21 cellular contexts compared by ENCODE assay signal in genomic region chr14:94054401-94054800, GRCh38. TPM values are rescaled to one million over a fixed set of nuclear protein-coding genes. Genes with fewer than 3 reads are reported as not detected.
DNase-seq lines count a peak whose midpoint lies in the region; ATAC-seq and TF ChIP-seq lines count a peak whose summit lies in the region.
"Had no signal": no experiment of that assay in that cellular context is flagged by ENCODE, and none has a peak within 500 bp of the region (broad histone marks: within the 10 kb centered on the region; RNA-seq: fewer than 3 reads in every experiment).

No MANE protein-coding gene starts in this region.

- H3K27me3 Mint-ChIP-seq in activated CD4-positive, alpha-beta T cell treated with anti-CD3 and anti-CD28 coated beads for 36 hours, result no peaks in the 10 kb centered on the region
- no peaks in the 10 kb centered on the region for H3K27me3 Mint-ChIP-seq in activated CD4-positive, alpha-beta T cell treated with anti-CD3 and anti-CD28 coated beads, Interleukin-2, amount 10 ng/mL, durations not matched to agents 7 days and 5 days
- H3K27me3 Mint-ChIP-seq in stimulated activated naive CD8-positive, alpha-beta T cell treated with anti-CD3 and anti-CD28 coated beads, Interleukin-15, amount 100 ng/mL, for 72 hours, result no peaks in the 10 kb centered on the region
- H3K27me3 Mint-ChIP-seq: memory B cell had no signal

- CTCF ChIA-PET in activated CD4-positive, alpha-beta T cell treated with anti-CD3 and anti-CD28 coated beads for 36 hours (lab: Charles Lee), result interaction anchor here (0.9 to 3.7 kb wide), 3 partner anchors 25 to 128 kb away, joined by 3 to 21 read pairs (median 3); no protein-coding TSS in a partner anchor
- CTCF ChIA-PET in activated CD4-positive, alpha-beta T cell treated with anti-CD3 and anti-CD28 coated beads, Interleukin-2, amount 10 ng/mL, durations not matched to agents 7 days and 5 days (lab: Charles Lee), result interaction anchor here (0.8 to 1.1 kb wide), 3 partner anchors 18 to 82 kb away, joined by 3 to 4 read pairs (median 3); partner anchors contain the start of gene OTUB2

- peaks cover 76% of the 10 kb centered on the region for H3K36me3 Mint-ChIP-seq in activated CD4-positive, alpha-beta T cell treated with anti-CD3 and anti-CD28 coated beads for 36 hours (ENCODE audit: low read depth)
- peaks cover 83% of the 10 kb centered on the region for H3K36me3 Mint-ChIP-seq in activated CD4-positive, alpha-beta T cell treated with anti-CD3 and anti-CD28 coated beads, Interleukin-2, amount 10 ng/mL, durations not matched to agents 7 days and 5 days (ENCODE audit: low read depth)

- H3K27ac Mint-ChIP-seq in activated CD4-positive, alpha-beta T cell treated with anti-CD3 and anti-CD28 coated beads for 36 hours, result peak overlapping the region; percentile 17
- no peak overlapping the region for H3K27ac Mint-ChIP-seq in activated CD4-positive, alpha-beta T cell treated with anti-CD3 and anti-CD28 coated beads, Interleukin-2, amount 10 ng/mL, durations not matched to agents 7 days and 5 days
- peak overlapping the region; percentile 62 to 94 for H3K27ac Mint-ChIP-seq in stimulated activated naive CD8-positive, alpha-beta T cell treated with anti-CD3 and anti-CD28 coated beads, Interleukin-15, amount 100 ng/mL, for 72 hours
- H3K27ac Mint-ChIP-seq: memory B cell had no signal

- no peak overlapping the region for H3K4me3 ChIP-seq in vagina
- H3K4me3 ChIP-seq: HAP-1, ovary, upper lobe of right lung had no signal

- H3K36me3 ChIP-seq in vagina, result peaks cover 5 to 92% of the 10 kb centered on the region in 2 donors
- H3K36me3 ChIP-seq: ovary had no signal

- DNase-seq in activated CD4-positive, alpha-beta T cell treated with anti-CD3 and anti-CD28 coated beads for 36 hours, result no peak
- DNase-seq in activated CD4-positive, alpha-beta T cell treated with anti-CD3 and anti-CD28 coated beads, Interleukin-2, amount 10 ng/mL, durations not matched to agents 7 days and 5 days, result no peak
- DNase-seq in stimulated activated naive CD8-positive, alpha-beta T cell treated with anti-CD3 and anti-CD28 coated beads, Interleukin-15, amount 100 ng/mL, for 72 hours, result no peak
- no peak for DNase-seq in stimulated activated naive CD8-positive, alpha-beta T cell treated with anti-CD3 and anti-CD28 coated beads, Interleukin-15, Interleukin-2, amounts not matched to agents 100 U/mL and 50 U/mL, for 24 hours
- peak; percentile 12 for DNase-seq in ecto neural progenitor cell (ENCODE audit: low spot score)
- DNase-seq in vagina (ENCODE audit: extremely low spot score in 2 of 2), result peak; percentile 34 to 67
- DNase-seq in hepatic stellate cell (ENCODE audit: low spot score), result no peak
- DNase-seq: activated CD4-positive, alpha-beta T cell treated with anti-CD3 and anti-CD28 coated beads for 4 hours; BE2C; glutamatergic neuron; NCI-H1105 treated with DMSO at 0.1 percent for 48 hours; NCI-H2029 treated with DMSO at 0.1 percent for 48 hours; NCI-H226; NCI-H774; upper lobe of right lung had no signal

- POLR2A ChIA-PET in activated CD4-positive, alpha-beta T cell treated with anti-CD3 and anti-CD28 coated beads for 36 hours (lab: Charles Lee), result interaction anchor here (1.2 kb wide), 1 partner anchor 11 kb away, joined by 3 read pairs; no protein-coding TSS in a partner anchor
- POLR2A ChIA-PET in activated CD4-positive, alpha-beta T cell treated with anti-CD3 and anti-CD28 coated beads, Interleukin-2, amount 10 ng/mL, durations not matched to agents 7 days and 5 days (lab: Charles Lee), result no interaction called here

- H3K9me3 ChIP-seq in vagina, result no peaks in the 10 kb centered on the region
- H3K9me3 ChIP-seq: BE2C, HAP-1, ovary, upper lobe of right lung had no signal

- TF ChIP-seq CTCF in vagina (IDR thresholded peaks at IDR 0.05), result no peak

- peaks cover 41% of the 10 kb centered on the region for H3K4me1 Mint-ChIP-seq in activated CD4-positive, alpha-beta T cell treated with anti-CD3 and anti-CD28 coated beads for 36 hours
- peaks cover 67% of the 10 kb centered on the region for H3K4me1 Mint-ChIP-seq in activated CD4-positive, alpha-beta T cell treated with anti-CD3 and anti-CD28 coated beads, Interleukin-2, amount 10 ng/mL, durations not matched to agents 7 days and 5 days
- peaks cover 40% of the 10 kb centered on the region for H3K4me1 Mint-ChIP-seq in stimulated activated naive CD8-positive, alpha-beta T cell treated with anti-CD3 and anti-CD28 coated beads, Interleukin-15, amount 100 ng/mL, for 72 hours

- no peaks in the 10 kb centered on the region for H3K9me3 Mint-ChIP-seq in activated CD4-positive, alpha-beta T cell treated with anti-CD3 and anti-CD28 coated beads for 36 hours (ENCODE audit: low read depth)
- no peaks in the 10 kb centered on the region for H3K9me3 Mint-ChIP-seq in activated CD4-positive, alpha-beta T cell treated with anti-CD3 and anti-CD28 coated beads, Interleukin-2, amount 10 ng/mL, durations not matched to agents 7 days and 5 days
- no peaks in the 10 kb centered on the region for H3K9me3 Mint-ChIP-seq in stimulated activated naive CD8-positive, alpha-beta T cell treated with anti-CD3 and anti-CD28 coated beads, Interleukin-15, amount 100 ng/mL, for 72 hours
- H3K9me3 Mint-ChIP-seq: memory B cell had no signal

- intact Hi-C loops in activated CD4-positive, alpha-beta T cell treated with anti-CD3 and anti-CD28 coated beads for 36 hours (cut with DNase I, micrococcal nuclease), result no loop called here
- intact Hi-C loops in vagina (cut with DNase I), result no loop called here

- no peak overlapping the region for H3K4me3 Mint-ChIP-seq in activated CD4-positive, alpha-beta T cell treated with anti-CD3 and anti-CD28 coated beads for 36 hours
- H3K4me3 Mint-ChIP-seq in activated CD4-positive, alpha-beta T cell treated with anti-CD3 and anti-CD28 coated beads, Interleukin-2, amount 10 ng/mL, durations not matched to agents 7 days and 5 days, result no peak overlapping the region
- no peak overlapping the region for H3K4me3 Mint-ChIP-seq in stimulated activated naive CD8-positive, alpha-beta T cell treated with anti-CD3 and anti-CD28 coated beads, Interleukin-15, amount 100 ng/mL, for 72 hours
- H3K4me3 Mint-ChIP-seq: memory B cell had no signal

- peaks cover 11% of the 10 kb centered on the region for H3K4me1 ChIP-seq in vagina

- no peak for TF ChIP-seq POLR2A in vagina (IDR thresholded peaks at IDR 0.05)

- no peaks in the 10 kb centered on the region for H3K27me3 ChIP-seq in vagina
- H3K27me3 ChIP-seq: BE2C, ovary, upper lobe of right lung had no signal

- no peak overlapping the region for H3K27ac ChIP-seq in vagina
- H3K27ac ChIP-seq: ovary, upper lobe of right lung had no signal

- ATAC-seq in activated CD4-positive, alpha-beta T cell treated with anti-CD3 and anti-CD28 coated beads for 36 hours, result no peak
- no peak for ATAC-seq in stimulated activated naive CD8-positive, alpha-beta T cell treated with anti-CD3 and anti-CD28 coated beads, Interleukin-15, amount 100 ng/mL, for 72 hours
- no peak for ATAC-seq in stimulated activated naive CD8-positive, alpha-beta T cell treated with anti-CD3 and anti-CD28 coated beads, Interleukin-15, Interleukin-2, amounts not matched to agents 100 U/mL and 50 U/mL, for 24 hours
- ATAC-seq in GM19023 (IDR thresholded peaks at IDR 0.05; ENCODE audit: unreplicated experiment), result no peak
- ATAC-seq: upper lobe of right lung had no signal

RNA-seq across cellular contexts. Expression of gene DDX24, which starts 26.6 kb away (rescaled TPM):
- total RNA-seq in activated CD4-positive, alpha-beta T cell treated with anti-CD3 and anti-CD28 coated beads for 36 hours, result 100 to 1,000 TPM; 259 to 390 TPM
- 100 to 1,000 TPM; 187 to 211 TPM for total RNA-seq in activated CD4-positive, alpha-beta T cell treated with anti-CD3 and anti-CD28 coated beads, Interleukin-2, amount 10 ng/mL, durations not matched to agents 7 days and 5 days
- total RNA-seq in vagina, result 109 TPM

RNA-seq across cellular contexts. Expression of gene IFI27L1, which starts 26.7 kb away (rescaled TPM):
- total RNA-seq in activated CD4-positive, alpha-beta T cell treated with anti-CD3 and anti-CD28 coated beads for 36 hours, result 10 to 100 TPM; 22.3 to 27.1 TPM
- total RNA-seq in activated CD4-positive, alpha-beta T cell treated with anti-CD3 and anti-CD28 coated beads, Interleukin-2, amount 10 ng/mL, durations not matched to agents 7 days and 5 days, result 10 to 100 TPM; 31.6 to 42.1 TPM
- 18.9 TPM for total RNA-seq in vagina

RNA-seq across cellular contexts. Expression of gene OTUB2, which starts 28.3 kb away (rescaled TPM):
- under 1 TPM; 0.75 to 0.93 TPM for total RNA-seq in activated CD4-positive, alpha-beta T cell treated with anti-CD3 and anti-CD28 coated beads for 36 hours
- 1 to 10 TPM; 2.3 to 2.4 TPM for total RNA-seq in activated CD4-positive, alpha-beta T cell treated with anti-CD3 and anti-CD28 coated beads, Interleukin-2, amount 10 ng/mL, durations not matched to agents 7 days and 5 days
- total RNA-seq in vagina, result 1.7 TPM

RNA-seq across cellular contexts. Expression of gene IFI27, which starts 56.1 kb away (rescaled TPM):
- total RNA-seq in activated CD4-positive, alpha-beta T cell treated with anti-CD3 and anti-CD28 coated beads for 36 hours, result 1 to 10 TPM; 3.0 to 3.1 TPM
- 100 to 1,000 TPM; 158 to 193 TPM for total RNA-seq in activated CD4-positive, alpha-beta T cell treated with anti-CD3 and anti-CD28 coated beads, Interleukin-2, amount 10 ng/mL, durations not matched to agents 7 days and 5 days
- total RNA-seq in vagina, result 209 TPM

RNA-seq across cellular contexts. Expression of gene CCDC197, which starts 57.3 kb away (rescaled TPM):
- total RNA-seq in activated CD4-positive, alpha-beta T cell treated with anti-CD3 and anti-CD28 coated beads for 36 hours, result under 1 TPM; 0.34 to 0.53 TPM
- total RNA-seq in activated CD4-positive, alpha-beta T cell treated with anti-CD3 and anti-CD28 coated beads, Interleukin-2, amount 10 ng/mL, durations not matched to agents 7 days and 5 days, result not detected
- not detected for total RNA-seq in vagina
- total RNA-seq: A172, myocyte, ovary, upper lobe of right lung had no signal

Comparison
In these comparisons a context has a peak if more than half of its experiments do, and no peak if none do; other contexts are left out.
1. DNase-seq: peak in ecto neural progenitor cell (single experiment) and vagina (2 of 2); none in activated CD4-positive, alpha-beta T cell treated with anti-CD3 and anti-CD28 coated beads for 36 hours (single experiment), activated CD4-positive, alpha-beta T cell treated with anti-CD3 and anti-CD28 coated beads, Interleukin-2, amount 10 ng/mL, durations not matched to agents 7 days and 5 days (single experiment), stimulated activated naive CD8-positive, alpha-beta T cell treated with anti-CD3 and anti-CD28 coated beads, Interleukin-15, amount 100 ng/mL, for 72 hours (0 of 2), stimulated activated naive CD8-positive, alpha-beta T cell treated with anti-CD3 and anti-CD28 coated beads, Interleukin-15, Interleukin-2, amounts not matched to agents 100 U/mL and 50 U/mL, for 24 hours (single experiment) and hepatic stellate cell (single experiment).